In the genomic region with DNA sequence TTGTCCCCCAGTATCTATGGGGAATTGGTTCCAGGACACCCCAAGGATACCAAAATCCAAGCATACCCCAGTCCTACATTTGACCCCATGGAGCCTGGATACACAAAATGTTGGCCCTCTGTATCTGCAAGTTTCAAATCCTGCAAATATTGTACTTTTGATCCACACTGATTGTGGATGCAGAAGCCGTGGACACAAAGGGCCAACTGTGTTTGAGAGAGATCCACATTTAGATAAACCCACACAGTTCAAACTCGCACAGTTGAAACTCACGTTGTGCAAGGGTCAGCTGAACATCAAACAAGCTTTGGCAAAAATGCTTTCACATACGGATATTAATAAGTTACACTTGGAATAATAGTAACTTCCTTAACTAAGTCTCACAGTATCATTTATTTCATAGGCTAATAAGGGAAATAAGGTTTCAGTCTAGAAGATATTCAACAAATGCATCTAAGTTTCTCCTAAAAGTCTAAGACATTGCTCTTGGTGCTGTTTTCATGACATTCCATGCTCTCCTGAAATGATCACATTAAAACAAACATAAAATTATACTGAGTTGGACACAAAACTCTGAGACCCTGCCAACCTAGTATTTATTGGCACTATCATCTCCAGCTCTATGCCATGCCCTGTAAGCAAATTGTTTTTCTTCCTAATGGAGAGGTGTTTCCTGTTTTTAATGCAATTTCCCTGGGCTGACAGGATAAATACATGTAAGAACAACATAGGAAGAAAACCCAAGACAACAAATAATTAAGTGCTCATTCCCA, we compare ENCODE assay signal across 2 cellular contexts.
TF ChIP-seq lines count a peak whose summit lies in the region.

No MANE protein-coding gene starts in this region.

TF ChIP-seq in endothelial cell of umbilical vein, 7 proteins besides CTCF, POLR2A, EP300 and RAD21:
- TF ChIP-seq, protein P1, sequence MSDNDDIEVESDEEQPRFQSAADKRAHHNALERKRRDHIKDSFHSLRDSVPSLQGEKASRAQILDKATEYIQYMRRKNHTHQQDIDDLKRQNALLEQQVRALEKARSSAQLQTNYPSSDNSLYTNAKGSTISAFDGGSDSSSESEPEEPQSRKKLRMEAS (IDR thresholded peaks at IDR 0.05; ENCODE audit: insufficient read depth, insufficient read length), result no peak
- no peak for TF ChIP-seq MYC (IDR thresholded peaks at IDR 0.05; ENCODE audit: low read depth, low read length)
- no peak for TF ChIP-seq GATA2 (IDR thresholded peaks at IDR 0.05; ENCODE audit: insufficient read depth, insufficient read length, low read depth, low read length)
- no peak for TF ChIP-seq POLR2AphosphoS5 (IDR thresholded peaks at IDR 0.05; ENCODE audit: insufficient read depth, low read depth, low read length)
- no peak for TF ChIP-seq EZH2 (IDR thresholded peaks at IDR 0.05; ENCODE audit: borderline replicate concordance, low read depth, low read length, severe bottlenecking)
- no peak for TF ChIP-seq FOS (IDR thresholded peaks at IDR 0.05; ENCODE audit: borderline replicate concordance, insufficient read depth, low read length)
- no peak for TF ChIP-seq JUN (IDR thresholded peaks at IDR 0.05; ENCODE audit: borderline replicate concordance, insufficient read depth, insufficient read length, low read depth)

TF ChIP-seq in HepG2, 621 proteins besides CTCF, POLR2A, EP300 and RAD21 (continues in another document):
- no peak for TF ChIP-seq NFYB (CRISPR knock-in tag; IDR thresholded peaks at IDR 0.05)
- TF ChIP-seq TBX3 (IDR thresholded peaks at IDR 0.05; ENCODE audit: borderline replicate concordance), result peak; percentile 55; the same call in 1 of the 2 replicates
- TF ChIP-seq TP53 (CRISPR knock-in tag; conservative IDR thresholded peaks at IDR 0.05), result 0 out of 2 replicates have a peak, but pooled peaks have one; percentile 27
- 0 out of 2 replicates have a peak, but pooled peaks have one; percentile 39 for TF ChIP-seq ZNF761 (CRISPR knock-in tag; conservative IDR thresholded peaks at IDR 0.05)
- TF ChIP-seq, protein P2, sequence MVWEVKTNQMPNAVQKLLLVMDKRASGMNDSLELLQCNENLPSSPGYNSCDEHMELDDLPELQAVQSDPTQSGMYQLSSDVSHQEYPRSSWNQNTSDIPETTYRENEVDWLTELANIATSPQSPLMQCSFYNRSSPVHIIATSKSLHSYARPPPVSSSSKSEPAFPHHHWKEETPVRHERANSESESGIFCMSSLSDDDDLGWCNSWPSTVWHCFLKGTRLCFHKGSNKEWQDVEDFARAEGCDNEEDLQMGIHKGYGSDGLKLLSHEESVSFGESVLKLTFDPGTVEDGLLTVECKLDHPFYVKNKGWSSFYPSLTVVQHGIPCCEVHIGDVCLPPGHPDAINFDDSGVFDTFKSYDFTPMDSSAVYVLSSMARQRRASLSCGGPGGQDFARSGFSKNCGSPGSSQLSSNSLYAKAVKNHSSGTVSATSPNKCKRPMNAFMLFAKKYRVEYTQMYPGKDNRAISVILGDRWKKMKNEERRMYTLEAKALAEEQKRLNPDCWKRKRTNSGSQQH (CRISPR knock-in tag; IDR thresholded peaks at IDR 0.05; ENCODE audit: low read depth), result 0 out of 2 replicates have a peak, but pooled peaks have one; percentile 21
- peak; percentile 87 for TF ChIP-seq HDAC1 (CRISPR knock-in tag; IDR thresholded peaks at IDR 0.05)
- peak; percentile 63 for TF ChIP-seq ZSCAN31 (CRISPR knock-in tag; IDR thresholded peaks at IDR 0.05; ENCODE audit: low read depth)
- no peak for TF ChIP-seq AGO1 (IDR thresholded peaks at IDR 0.05; ENCODE audit: low read depth, low read length, poor library complexity, severe bottlenecking)
- peak; percentile 99 for TF ChIP-seq MED13 (CRISPR knock-in tag; IDR thresholded peaks at IDR 0.05)
- TF ChIP-seq KMT2A (CRISPR knock-in tag; IDR thresholded peaks at IDR 0.05), result peak; percentile 33; the same call in 1 of the 2 replicates
- TF ChIP-seq, protein P1 (IDR thresholded peaks at IDR 0.05), result peak; percentile 58
- peak; percentile 80; the same call in 1 of the 2 replicates for TF ChIP-seq SATB2 (CRISPR knock-in tag; IDR thresholded peaks at IDR 0.05)
- TF ChIP-seq ZNF781 (CRISPR knock-in tag; IDR thresholded peaks at IDR 0.05; ENCODE audit: borderline replicate concordance, not compliant biosample characterization), result no peak
- TF ChIP-seq, protein P3, sequence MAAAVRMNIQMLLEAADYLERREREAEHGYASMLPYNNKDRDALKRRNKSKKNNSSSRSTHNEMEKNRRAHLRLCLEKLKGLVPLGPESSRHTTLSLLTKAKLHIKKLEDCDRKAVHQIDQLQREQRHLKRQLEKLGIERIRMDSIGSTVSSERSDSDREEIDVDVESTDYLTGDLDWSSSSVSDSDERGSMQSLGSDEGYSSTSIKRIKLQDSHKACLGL (CRISPR knock-in tag; IDR thresholded peaks at IDR 0.05), result no peak
- no peak for TF ChIP-seq WIZ (CRISPR knock-in tag; IDR thresholded peaks at IDR 0.05)
- no peak for TF ChIP-seq NFIB (CRISPR knock-in tag; IDR thresholded peaks at IDR 0.05; ENCODE audit: borderline replicate concordance)
- TF ChIP-seq GATAD1 (CRISPR knock-in tag; IDR thresholded peaks at IDR 0.05), result peak; percentile 57; the same call in 1 of the 2 replicates
- TF ChIP-seq, protein P4, sequence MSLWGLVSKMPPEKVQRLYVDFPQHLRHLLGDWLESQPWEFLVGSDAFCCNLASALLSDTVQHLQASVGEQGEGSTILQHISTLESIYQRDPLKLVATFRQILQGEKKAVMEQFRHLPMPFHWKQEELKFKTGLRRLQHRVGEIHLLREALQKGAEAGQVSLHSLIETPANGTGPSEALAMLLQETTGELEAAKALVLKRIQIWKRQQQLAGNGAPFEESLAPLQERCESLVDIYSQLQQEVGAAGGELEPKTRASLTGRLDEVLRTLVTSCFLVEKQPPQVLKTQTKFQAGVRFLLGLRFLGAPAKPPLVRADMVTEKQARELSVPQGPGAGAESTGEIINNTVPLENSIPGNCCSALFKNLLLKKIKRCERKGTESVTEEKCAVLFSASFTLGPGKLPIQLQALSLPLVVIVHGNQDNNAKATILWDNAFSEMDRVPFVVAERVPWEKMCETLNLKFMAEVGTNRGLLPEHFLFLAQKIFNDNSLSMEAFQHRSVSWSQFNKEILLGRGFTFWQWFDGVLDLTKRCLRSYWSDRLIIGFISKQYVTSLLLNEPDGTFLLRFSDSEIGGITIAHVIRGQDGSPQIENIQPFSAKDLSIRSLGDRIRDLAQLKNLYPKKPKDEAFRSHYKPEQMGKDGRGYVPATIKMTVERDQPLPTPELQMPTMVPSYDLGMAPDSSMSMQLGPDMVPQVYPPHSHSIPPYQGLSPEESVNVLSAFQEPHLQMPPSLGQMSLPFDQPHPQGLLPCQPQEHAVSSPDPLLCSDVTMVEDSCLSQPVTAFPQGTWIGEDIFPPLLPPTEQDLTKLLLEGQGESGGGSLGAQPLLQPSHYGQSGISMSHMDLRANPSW (CRISPR knock-in tag; IDR thresholded peaks at IDR 0.05; ENCODE audit: borderline replicate concordance), result peak; percentile 69; the same call in 1 of the 2 replicates
- TF ChIP-seq MIER3 (CRISPR knock-in tag; IDR thresholded peaks at IDR 0.05; ENCODE audit: borderline replicate concordance), result peak; percentile 31; the same call in 1 of the 2 replicates
- peak; percentile 90 for TF ChIP-seq RCOR2 (CRISPR knock-in tag; IDR thresholded peaks at IDR 0.05)
- no peak for TF ChIP-seq ZBTB38 (CRISPR knock-in tag; IDR thresholded peaks at IDR 0.05)
- TF ChIP-seq, protein P5, sequence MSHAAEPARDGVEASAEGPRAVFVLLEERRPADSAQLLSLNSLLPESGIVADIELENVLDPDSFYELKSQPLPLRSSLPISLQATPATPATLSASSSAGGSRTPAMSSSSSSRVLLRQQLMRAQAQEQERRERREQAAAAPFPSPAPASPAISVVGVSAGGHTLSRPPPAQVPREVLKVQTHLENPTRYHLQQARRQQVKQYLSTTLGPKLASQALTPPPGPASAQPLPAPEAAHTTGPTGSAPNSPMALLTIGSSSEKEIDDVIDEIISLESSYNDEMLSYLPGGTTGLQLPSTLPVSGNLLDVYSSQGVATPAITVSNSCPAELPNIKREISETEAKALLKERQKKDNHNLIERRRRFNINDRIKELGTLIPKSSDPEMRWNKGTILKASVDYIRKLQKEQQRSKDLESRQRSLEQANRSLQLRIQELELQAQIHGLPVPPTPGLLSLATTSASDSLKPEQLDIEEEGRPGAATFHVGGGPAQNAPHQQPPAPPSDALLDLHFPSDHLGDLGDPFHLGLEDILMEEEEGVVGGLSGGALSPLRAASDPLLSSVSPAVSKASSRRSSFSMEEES (CRISPR knock-in tag; IDR thresholded peaks at IDR 0.05), result peak; percentile 66; the same call in 1 of the 2 replicates
- peak; percentile 53 for TF ChIP-seq YEATS4 (CRISPR knock-in tag; IDR thresholded peaks at IDR 0.05; ENCODE audit: borderline replicate concordance)
- TF ChIP-seq NFRKB (IDR thresholded peaks at IDR 0.05), result no peak
- peak; percentile 80 for TF ChIP-seq SOX13 (IDR thresholded peaks at IDR 0.05)
- peak in 1 of 2 experiments; percentile 93; a peak in 2 of 4 replicates for TF ChIP-seq SOX13 (CRISPR knock-in tag; conservative IDR thresholded peaks at IDR 0.05 in 1 of 2, IDR thresholded peaks at IDR 0.05 in 1 of 2)
- TF ChIP-seq, protein P6, sequence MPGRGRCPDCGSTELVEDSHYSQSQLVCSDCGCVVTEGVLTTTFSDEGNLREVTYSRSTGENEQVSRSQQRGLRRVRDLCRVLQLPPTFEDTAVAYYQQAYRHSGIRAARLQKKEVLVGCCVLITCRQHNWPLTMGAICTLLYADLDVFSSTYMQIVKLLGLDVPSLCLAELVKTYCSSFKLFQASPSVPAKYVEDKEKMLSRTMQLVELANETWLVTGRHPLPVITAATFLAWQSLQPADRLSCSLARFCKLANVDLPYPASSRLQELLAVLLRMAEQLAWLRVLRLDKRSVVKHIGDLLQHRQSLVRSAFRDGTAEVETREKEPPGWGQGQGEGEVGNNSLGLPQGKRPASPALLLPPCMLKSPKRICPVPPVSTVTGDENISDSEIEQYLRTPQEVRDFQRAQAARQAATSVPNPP (CRISPR knock-in tag; IDR thresholded peaks at IDR 0.05), result no peak
- TF ChIP-seq, protein P7, sequence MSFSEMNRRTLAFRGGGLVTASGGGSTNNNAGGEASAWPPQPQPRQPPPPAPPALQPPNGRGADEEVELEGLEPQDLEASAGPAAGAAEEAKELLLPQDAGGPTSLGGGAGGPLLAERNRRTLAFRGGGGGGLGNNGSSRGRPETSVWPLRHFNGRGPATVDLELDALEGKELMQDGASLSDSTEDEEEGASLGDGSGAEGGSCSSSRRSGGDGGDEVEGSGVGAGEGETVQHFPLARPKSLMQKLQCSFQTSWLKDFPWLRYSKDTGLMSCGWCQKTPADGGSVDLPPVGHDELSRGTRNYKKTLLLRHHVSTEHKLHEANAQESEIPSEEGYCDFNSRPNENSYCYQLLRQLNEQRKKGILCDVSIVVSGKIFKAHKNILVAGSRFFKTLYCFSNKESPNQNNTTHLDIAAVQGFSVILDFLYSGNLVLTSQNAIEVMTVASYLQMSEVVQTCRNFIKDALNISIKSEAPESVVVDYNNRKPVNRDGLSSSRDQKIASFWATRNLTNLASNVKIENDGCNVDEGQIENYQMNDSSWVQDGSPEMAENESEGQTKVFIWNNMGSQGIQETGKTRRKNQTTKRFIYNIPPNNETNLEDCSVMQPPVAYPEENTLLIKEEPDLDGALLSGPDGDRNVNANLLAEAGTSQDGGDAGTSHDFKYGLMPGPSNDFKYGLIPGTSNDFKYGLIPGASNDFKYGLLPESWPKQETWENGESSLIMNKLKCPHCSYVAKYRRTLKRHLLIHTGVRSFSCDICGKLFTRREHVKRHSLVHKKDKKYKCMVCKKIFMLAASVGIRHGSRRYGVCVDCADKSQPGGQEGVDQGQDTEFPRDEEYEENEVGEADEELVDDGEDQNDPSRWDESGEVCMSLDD (CRISPR knock-in tag; IDR thresholded peaks at IDR 0.05; ENCODE audit: borderline replicate concordance), result peak; percentile 89; the same call in 1 of the 2 replicates
- TF ChIP-seq LCORL (IDR thresholded peaks at IDR 0.05), result peak; percentile 78; the same call in 1 of the 2 replicates
- peak; percentile 88 for TF ChIP-seq LCORL (CRISPR knock-in tag; IDR thresholded peaks at IDR 0.05)
- peak; percentile 95 for TF ChIP-seq MED8 (CRISPR knock-in tag; IDR thresholded peaks at IDR 0.05; ENCODE audit: insufficient replicate concordance)
- TF ChIP-seq, protein P8, sequence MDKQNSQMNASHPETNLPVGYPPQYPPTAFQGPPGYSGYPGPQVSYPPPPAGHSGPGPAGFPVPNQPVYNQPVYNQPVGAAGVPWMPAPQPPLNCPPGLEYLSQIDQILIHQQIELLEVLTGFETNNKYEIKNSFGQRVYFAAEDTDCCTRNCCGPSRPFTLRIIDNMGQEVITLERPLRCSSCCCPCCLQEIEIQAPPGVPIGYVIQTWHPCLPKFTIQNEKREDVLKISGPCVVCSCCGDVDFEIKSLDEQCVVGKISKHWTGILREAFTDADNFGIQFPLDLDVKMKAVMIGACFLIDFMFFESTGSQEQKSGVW (CRISPR knock-in tag; IDR thresholded peaks at IDR 0.05; ENCODE audit: borderline replicate concordance), result no peak
- TF ChIP-seq PAF1 (CRISPR knock-in tag; IDR thresholded peaks at IDR 0.05), result no peak
- 0 out of 2 replicates have a peak, but pooled peaks have one; percentile 25 for TF ChIP-seq RFXANK (CRISPR knock-in tag; IDR thresholded peaks at IDR 0.05)
- TF ChIP-seq, protein P9, sequence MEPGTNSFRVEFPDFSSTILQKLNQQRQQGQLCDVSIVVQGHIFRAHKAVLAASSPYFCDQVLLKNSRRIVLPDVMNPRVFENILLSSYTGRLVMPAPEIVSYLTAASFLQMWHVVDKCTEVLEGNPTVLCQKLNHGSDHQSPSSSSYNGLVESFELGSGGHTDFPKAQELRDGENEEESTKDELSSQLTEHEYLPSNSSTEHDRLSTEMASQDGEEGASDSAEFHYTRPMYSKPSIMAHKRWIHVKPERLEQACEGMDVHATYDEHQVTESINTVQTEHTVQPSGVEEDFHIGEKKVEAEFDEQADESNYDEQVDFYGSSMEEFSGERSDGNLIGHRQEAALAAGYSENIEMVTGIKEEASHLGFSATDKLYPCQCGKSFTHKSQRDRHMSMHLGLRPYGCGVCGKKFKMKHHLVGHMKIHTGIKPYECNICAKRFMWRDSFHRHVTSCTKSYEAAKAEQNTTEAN (CRISPR knock-in tag; conservative IDR thresholded peaks at IDR 0.05), result peak; percentile 96
- TF ChIP-seq, protein P10, sequence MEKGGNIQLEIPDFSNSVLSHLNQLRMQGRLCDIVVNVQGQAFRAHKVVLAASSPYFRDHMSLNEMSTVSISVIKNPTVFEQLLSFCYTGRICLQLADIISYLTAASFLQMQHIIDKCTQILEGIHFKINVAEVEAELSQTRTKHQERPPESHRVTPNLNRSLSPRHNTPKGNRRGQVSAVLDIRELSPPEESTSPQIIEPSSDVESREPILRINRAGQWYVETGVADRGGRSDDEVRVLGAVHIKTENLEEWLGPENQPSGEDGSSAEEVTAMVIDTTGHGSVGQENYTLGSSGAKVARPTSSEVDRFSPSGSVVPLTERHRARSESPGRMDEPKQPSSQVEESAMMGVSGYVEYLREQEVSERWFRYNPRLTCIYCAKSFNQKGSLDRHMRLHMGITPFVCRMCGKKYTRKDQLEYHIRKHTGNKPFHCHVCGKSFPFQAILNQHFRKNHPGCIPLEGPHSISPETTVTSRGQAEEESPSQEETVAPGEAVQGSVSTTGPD (CRISPR knock-in tag; IDR thresholded peaks at IDR 0.05), result 0 out of 2 replicates have a peak, but pooled peaks have one; percentile 53
